In the genomic region with DNA sequence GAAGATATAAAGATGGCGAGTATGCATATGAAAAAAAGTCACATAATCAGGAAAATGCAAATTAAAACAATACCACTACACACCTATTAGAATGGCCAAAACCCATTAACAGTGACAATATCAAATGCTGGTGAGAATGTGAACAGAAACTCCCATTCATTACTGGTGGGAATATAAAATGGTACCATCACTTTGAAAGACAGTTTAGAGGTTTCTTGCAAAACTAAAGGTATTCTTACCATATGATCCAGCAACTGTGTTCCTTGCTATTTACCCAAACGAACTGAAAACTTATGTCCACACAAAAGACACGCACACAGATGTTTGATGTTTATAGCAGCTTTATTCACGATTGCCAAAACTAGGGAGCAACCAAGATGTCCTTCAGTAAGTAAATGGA, we compare ENCODE assay signal across 16 cellular contexts. TPM values are rescaled to one million over a fixed set of nuclear protein-coding genes. Genes with fewer than 3 reads are reported as not detected.
DNase-seq lines count a peak whose midpoint lies in the region; TF ChIP-seq lines count a peak whose summit lies in the region.
"Had no signal": no experiment of that assay in that cellular context is flagged by ENCODE, and none has a peak within 500 bp of the region (broad histone marks: within the 10 kb centered on the region; RNA-seq: fewer than 3 reads in every experiment).

No MANE protein-coding gene starts in this region.

- peak overlapping the region; percentile 53 for H3K4me3 Mint-ChIP-seq in T-helper 1 cell treated with Interleukin-12 subunit alpha and Interleukin-12 subunit beta and Interleukin-4 antibody, amounts not matched to agents 30 μg/mL and 1 μg/mL, for 36 hours
- peak overlapping the region; percentile 49 for H3K4me3 Mint-ChIP-seq in chondrocyte (ENCODE audit: unreplicated experiment)

- no peak for TF ChIP-seq POLR2A in spleen (IDR thresholded peaks at IDR 0.05)
- TF ChIP-seq POLR2A in testis (IDR thresholded peaks at IDR 0.05) = no peak

- H3K27ac ChIP-seq in SU-DHL-6 (ENCODE audit: low read depth, low read length) (no peak overlapping the region), spleen (peak overlapping the region in 6 of 8 donors; percentile 70 to 99 (median 98)), testis (peak overlapping the region in 1 of 2 donors; percentile 73), right atrium auricular region (peak overlapping the region in 1 of 2 donors; percentile 96)
- H3K27ac ChIP-seq: 22Rv1, epithelial cell of prostate, SJCRH30 had no signal

- no peak for TF ChIP-seq CTCF in SU-DHL-6 (IDR thresholded peaks at IDR 0.05; ENCODE audit: insufficient read depth, low read length, poor library complexity, severe bottlenecking)
- TF ChIP-seq CTCF in chondrocyte (IDR thresholded peaks at IDR 0.05) = no peak
- no peak for TF ChIP-seq CTCF in spleen (IDR thresholded peaks at IDR 0.05 in 8 of 11, conservative IDR thresholded peaks at IDR 0.05 in 3 of 11)
- no peak for TF ChIP-seq CTCF in testis (IDR thresholded peaks at IDR 0.05)
- TF ChIP-seq CTCF in right atrium auricular region (IDR thresholded peaks at IDR 0.05) = no peak

- H3K4me3 ChIP-seq in SU-DHL-6 (ENCODE audit: insufficient read depth, low read length, poor library complexity, severe bottlenecking) (no peak overlapping the region), spleen (peak overlapping the region in 2 of 8 donors; percentile 81 to 95), testis (no peak overlapping the region), right atrium auricular region (no peak overlapping the region)
- H3K4me3 ChIP-seq: SJCRH30 had no signal

- intact Hi-C loops in spleen (cut with DNase I; ENCODE audit: low total_unique reads) = no loop called here
- intact Hi-C loops in testis (cut with DNase I; ENCODE audit: low total_unique reads) = no loop called here

- H3K27ac Mint-ChIP-seq in T-helper 1 cell treated with Interleukin-12 subunit alpha and Interleukin-12 subunit beta and Interleukin-4 antibody, amounts not matched to agents 30 μg/mL and 1 μg/mL, for 36 hours = no peak overlapping the region
- H3K27ac Mint-ChIP-seq in chondrocyte (ENCODE audit: unreplicated experiment) = peak overlapping the region; percentile 100

- H3K4me2 ChIP-seq in SU-DHL-6 (ENCODE audit: low read depth, low read length, poor library complexity, severe bottlenecking) = peak overlapping the region; percentile 4

- peaks cover 100% of the 10 kb centered on the region for H3K79me2 ChIP-seq in SU-DHL-6 (ENCODE audit: insufficient read depth, low read length)

- DNase-seq in T-helper 1 cell = no peak
- DNase-seq in chondrocyte (ENCODE audit: low spot score) = no peak
- DNase-seq in spleen = no peak
- DNase-seq in NCI-H146 treated with DMSO at 0.1 percent for 48 hours (lab: John Stamatoyannopoulos, UW; ENCODE audit: unreplicated experiment) = no peak
- DNase-seq in testis = no peak
- no peak for DNase-seq in right atrium auricular region (ENCODE audit: low spot score)
- DNase-seq: GF-D8, glutamatergic neuron, NCI-H1436 treated with DMSO at 0.1 percent for 48 hours, NCI-H446, occipital lobe, SJCRH30 had no signal

- no peaks in the 10 kb centered on the region for H3K27me3 Mint-ChIP-seq in T-helper 1 cell treated with Interleukin-12 subunit alpha and Interleukin-12 subunit beta and Interleukin-4 antibody, amounts not matched to agents 30 μg/mL and 1 μg/mL, for 36 hours (ENCODE audit: low read depth)
- H3K27me3 Mint-ChIP-seq in chondrocyte (ENCODE audit: low read depth) = no peaks in the 10 kb centered on the region

- WGBS in spleen, 5 donors = 71 to 89% (median 86%) methylated on average over 4 of the region's 4 CpGs
- 77 to 79% methylated on average over 4 of the region's 4 CpGs for WGBS in testis, 2 donors

- no peaks in the 10 kb centered on the region for H3K9me3 ChIP-seq in SU-DHL-6 (ENCODE audit: insufficient read depth, low read length)
- H3K9me3 ChIP-seq in spleen = no peaks in the 10 kb centered on the region
- no peaks in the 10 kb centered on the region for H3K9me3 ChIP-seq in testis
- no peaks in the 10 kb centered on the region for H3K9me3 ChIP-seq in right atrium auricular region
- H3K9me3 ChIP-seq: SJCRH30 had no signal

- H3K9me2 ChIP-seq in SU-DHL-6 (replicated peaks; ENCODE audit: insufficient read depth, low read length) = no peaks in the 10 kb centered on the region

- peaks cover 29% of the 10 kb centered on the region for H3K36me3 Mint-ChIP-seq in T-helper 1 cell treated with Interleukin-12 subunit alpha and Interleukin-12 subunit beta and Interleukin-4 antibody, amounts not matched to agents 30 μg/mL and 1 μg/mL, for 36 hours (ENCODE audit: low read depth)
- H3K36me3 Mint-ChIP-seq in chondrocyte (ENCODE audit: low read depth) = peaks cover 3% of the 10 kb centered on the region

- H3K27me3 ChIP-seq in SU-DHL-6 (ENCODE audit: low read length) (no peaks in the 10 kb centered on the region), spleen (replicated peaks in 1 of 7) (no peaks in the 10 kb centered on the region), testis (no peaks in the 10 kb centered on the region), right atrium auricular region (no peaks in the 10 kb centered on the region)
- H3K27me3 ChIP-seq: SJCRH30 had no signal

- H3K9ac ChIP-seq in SU-DHL-6 (ENCODE audit: low read length) = no peak overlapping the region

- H3F3A ChIP-seq in SU-DHL-6 (ENCODE audit: insufficient read depth) = peaks cover 14% of the 10 kb centered on the region; the same call in 1 of the 2 replicates

- H3K4me1 ChIP-seq in spleen = peaks cover 71 to 100% (median 98%) of the 10 kb centered on the region in 6 donors
- H3K4me1 ChIP-seq in testis = peaks cover 5% of the 10 kb centered on the region
- peaks cover 0 to 81% of the 10 kb centered on the region in 2 donors for H3K4me1 ChIP-seq in right atrium auricular region

- H2AFZ ChIP-seq in SU-DHL-6 (ENCODE audit: low read depth, low read length, severe bottlenecking) = no peak overlapping the region

- peaks cover 69% of the 10 kb centered on the region for H3K4me1 Mint-ChIP-seq in T-helper 1 cell treated with Interleukin-12 subunit alpha and Interleukin-12 subunit beta and Interleukin-4 antibody, amounts not matched to agents 30 μg/mL and 1 μg/mL, for 36 hours (ENCODE audit: low read depth)
- H3K4me1 Mint-ChIP-seq in chondrocyte (ENCODE audit: low read depth) = peaks cover 88% of the 10 kb centered on the region

- H3K9me3 Mint-ChIP-seq in T-helper 1 cell treated with Interleukin-12 subunit alpha and Interleukin-12 subunit beta and Interleukin-4 antibody, amounts not matched to agents 30 μg/mL and 1 μg/mL, for 36 hours = peaks cover 3% of the 10 kb centered on the region
- peaks cover 3% of the 10 kb centered on the region for H3K9me3 Mint-ChIP-seq in chondrocyte (ENCODE audit: low read depth)

- H3K36me3 ChIP-seq in SU-DHL-6 (ENCODE audit: low read length) (no peaks in the 10 kb centered on the region), spleen (no peaks in the 10 kb centered on the region), testis (ENCODE audit: low read depth, missing control alignments) (no peaks in the 10 kb centered on the region), right atrium auricular region (no peaks in the 10 kb centered on the region)

- peaks cover 60% of the 10 kb centered on the region for H4K20me1 ChIP-seq in SU-DHL-6 (ENCODE audit: low read depth, low read length)

RNA-seq across cellular contexts. Expression of a gene that starts 7.4 kb away (rescaled TPM):
- total RNA-seq in chondrocyte = 319 to 358 TPM (median 328 TPM) in 3 replicates
- 100 to 1,000 TPM; 220 to 500 (median 354) TPM for total RNA-seq in spleen
- polyA plus RNA-seq in spleen = 10 to 100 TPM; 42.9 to 76.8 (median 55.3) TPM
- total RNA-seq in testis = 100 to 1,000 TPM; 217 to 237 TPM
- 156 TPM for polyA plus RNA-seq in testis (ENCODE audit: insufficient read depth, low read depth, low replicate concordance)
- 100 to 1,000 TPM; 166 to 286 TPM for total RNA-seq in right atrium auricular region
